In genomic region chrX:20421697-20422096, GRCh38 we compare ENCODE assay signal across 22 cellular contexts.
"Had no signal": no experiment of that assay in that cellular context is flagged by ENCODE, and none has a peak within 500 bp of the region (broad histone marks: within the 10 kb centered on the region; RNA-seq: fewer than 3 reads in every experiment).

No MANE protein-coding gene starts in this region.

- H3K4me1 ChIP-seq: foreskin keratinocyte, left ventricle myocardium inferior, lower lobe of right lung, neural progenitor cell, pancreas, suprapubic skin, thyroid gland had no signal

- H3K27me3 ChIP-seq: foreskin keratinocyte, neural progenitor cell, pancreas, suprapubic skin, thyroid gland had no signal

- H3K27ac Mint-ChIP-seq: memory B cell; natural killer cell treated with Interleukin-12 subunit alpha and Interleukin-12 subunit beta and Interleukin-15 and Interleukin-18, amount 100 ng/mL, for 72 hours; neural progenitor cell; progenitor cell of endocrine pancreas; stimulated activated effector memory CD8-positive, alpha-beta T cell treated with anti-CD3 and anti-CD28 coated beads, Interleukin-12 subunit alpha, Interleukin-12 subunit beta, amount 100 ng/mL, for 72 hours; type B pancreatic cell had no signal

- H3K36me3 Mint-ChIP-seq: immature natural killer cell; natural killer cell treated with Interleukin-12 subunit alpha and Interleukin-12 subunit beta and Interleukin-15 and Interleukin-18, amount 100 ng/mL, for 72 hours; neural progenitor cell; stimulated activated effector memory CD8-positive, alpha-beta T cell treated with anti-CD3 and anti-CD28 coated beads, Interleukin-12 subunit alpha, Interleukin-12 subunit beta, amount 100 ng/mL, for 72 hours; type B pancreatic cell had no signal

- H3K27ac ChIP-seq: foreskin keratinocyte, left ventricle myocardium inferior, lower lobe of right lung, neural progenitor cell, pancreas, suprapubic skin, thyroid gland had no signal

- H3K4me2 ChIP-seq: neural progenitor cell had no signal

- H3K36me3 ChIP-seq: left ventricle myocardium inferior, lower lobe of right lung, neural progenitor cell, pancreas, suprapubic skin, thyroid gland had no signal

- H3K9me3 ChIP-seq: left ventricle myocardium inferior, lower lobe of right lung, pancreas, suprapubic skin, thyroid gland had no signal

- H3K9ac ChIP-seq: neural progenitor cell had no signal

- H2AFZ ChIP-seq: neural progenitor cell had no signal

- H3K4me1 Mint-ChIP-seq: neural progenitor cell had no signal

- ATAC-seq: effector memory CD8-positive, alpha-beta T cell; foreskin keratinocyte; left cardiac atrium; pancreas; right cardiac atrium; stimulated activated effector memory CD8-positive, alpha-beta T cell treated with anti-CD3 and anti-CD28 coated beads, Interleukin-12 subunit alpha, Interleukin-12 subunit beta, amount 100 ng/mL, for 72 hours; stimulated activated naive CD8-positive, alpha-beta T cell treated with anti-CD3 and anti-CD28 coated beads, Interleukin-15, Interleukin-2, amounts not matched to agents 100 U/mL and 50 U/mL, for 24 hours had no signal

- H3K27me3 Mint-ChIP-seq: effector memory CD8-positive, alpha-beta T cell; memory B cell; progenitor cell of endocrine pancreas; type B pancreatic cell had no signal

- H3K4me3 Mint-ChIP-seq: effector memory CD8-positive, alpha-beta T cell; immature natural killer cell; memory B cell; natural killer cell treated with Interleukin-12 subunit alpha and Interleukin-12 subunit beta and Interleukin-15 and Interleukin-18, amount 100 ng/mL, for 72 hours; neural progenitor cell; stimulated activated effector memory CD8-positive, alpha-beta T cell treated with anti-CD3 and anti-CD28 coated beads, Interleukin-12 subunit alpha, Interleukin-12 subunit beta, amount 100 ng/mL, for 72 hours; type B pancreatic cell had no signal

- H3K4me3 ChIP-seq: left ventricle myocardium inferior, lower lobe of right lung, neural progenitor cell, pancreas, suprapubic skin, thyroid gland had no signal

- DNase-seq: effector memory CD8-positive, alpha-beta T cell; erythroblast; foreskin keratinocyte; immature natural killer cell; left cardiac atrium; left ventricle myocardium inferior; lower lobe of right lung; nucleus accumbens; pancreas; right cardiac atrium; small intestine; stimulated activated CD4-positive, alpha-beta T cell treated with anti-CD3 and anti-CD28 coated beads, Interleukin-2, amount 100 ng/mL, for 48 hours; stimulated activated CD8-positive, alpha-beta memory T cell treated with anti-CD3 and anti-CD28 coated beads, Interleukin-4, amount 100 ng/mL, for 48 hours; stimulated activated naive CD8-positive, alpha-beta T cell treated with anti-CD3 and anti-CD28 coated beads, Interleukin-15, Interleukin-2, amounts not matched to agents 100 U/mL and 50 U/mL, for 24 hours; thyroid gland had no signal

- H3K9me3 Mint-ChIP-seq: effector memory CD8-positive, alpha-beta T cell; immature natural killer cell; natural killer cell treated with Interleukin-12 subunit alpha and Interleukin-12 subunit beta and Interleukin-15 and Interleukin-18, amount 100 ng/mL, for 72 hours; neural progenitor cell; stimulated activated effector memory CD8-positive, alpha-beta T cell treated with anti-CD3 and anti-CD28 coated beads, Interleukin-12 subunit alpha, Interleukin-12 subunit beta, amount 100 ng/mL, for 72 hours; type B pancreatic cell had no signal
